ENCODE assay signal across 30 cellular contexts in genomic region chr2:149552226-149552625, GRCh38.
"Had no signal": no experiment of that assay in that cellular context is flagged by ENCODE, and none has a peak within 500 bp of the region (broad histone marks: within the 10 kb centered on the region; RNA-seq: fewer than 3 reads in every experiment).

No MANE protein-coding gene starts in this region.

- H3K4me1 ChIP-seq: adrenal gland, body of pancreas, breast epithelium had no signal

- H3K9me3 ChIP-seq: adrenal gland, body of pancreas, breast epithelium had no signal

- H3K36me3 ChIP-seq: adrenal gland, brain microvascular endothelial cell, breast epithelium had no signal

- H3K27ac ChIP-seq: adrenal gland, body of pancreas, brain microvascular endothelial cell, breast epithelium, VCaP had no signal

- DNase-seq: activated B cell treated with CpG ODN at 0.5 μM for 24 hours; activated CD4-positive, alpha-beta memory T cell treated with anti-CD3 and anti-CD28 coated beads for 36 hours; activated CD4-positive, alpha-beta T cell treated with anti-CD3 and anti-CD28 coated beads for 4 hours; activated CD4-positive, alpha-beta T cell treated with anti-CD3 and anti-CD28 coated beads, Interleukin-2, amount 10 ng/mL, durations not matched to agents 24 days and 14 days; activated CD4-positive, alpha-beta T cell treated with anti-CD3 and anti-CD28 coated beads, Interleukin-2, amount 50 U/mL, for 1 hour; activated CD4-positive, alpha-beta T cell treated with anti-CD3 and anti-CD28 coated beads, Interleukin-2, amount 50 U/mL, for 4 hours; activated CD4-positive, CD25-positive, alpha-beta regulatory T cell treated with anti-CD3 and anti-CD28 coated beads, Interleukin-2, amount 50 U/mL, for 72 hours; activated CD8-positive, alpha-beta memory T cell treated with anti-CD3 and anti-CD28 coated beads, Interleukin-2, amount 50 U/mL, for 4 hours; activated CD8-positive, alpha-beta T cell treated with anti-CD3 and anti-CD28 coated beads for 36 hours; activated effector memory CD4-positive, alpha-beta T cell treated with anti-CD3 and anti-CD28 coated beads, Interleukin-2, amount 50 U/mL, for 16 hours; activated gamma-delta T cell treated with Interleukin-2 at 50 U/mL for 16 hours; activated naive CD4-positive, alpha-beta T cell; activated naive CD4-positive, alpha-beta T cell treated with anti-CD3 and anti-CD28 coated beads for 36 hours; activated naive CD4-positive, alpha-beta T cell treated with anti-CD3 and anti-CD28 coated beads, Interleukin-2, amount 50 U/mL, for 16 hours; activated naive CD8-positive, alpha-beta T cell treated with anti-CD3 and anti-CD28 coated beads for 36 hours; activated T-cell treated with anti-CD3 and anti-CD28 coated beads for 4 hours; activated T-cell treated with anti-CD3 and anti-CD28 coated beads, Interleukin-2, amount 50 U/mL, for 1 hour; activated T-cell treated with anti-CD3 and anti-CD28 coated beads, Interleukin-2, amount 50 U/mL, for 4 hours; activated T-cell treated with anti-CD3 and anti-CD28 coated beads, Interleukin-2, amount 50 U/mL, for 72 hours; adrenal gland; amniotic stem cell; aorta; body of pancreas; brain microvascular endothelial cell; central memory CD4-positive, alpha-beta T cell; T-helper 1 cell; T-helper 2 cell; T-helper 9 cell had no signal

- H3K4me3 ChIP-seq: adrenal gland, body of pancreas, breast epithelium had no signal

- H3K27me3 ChIP-seq: adrenal gland, body of pancreas, brain microvascular endothelial cell, breast epithelium had no signal
